Comparison of ENCODE assay signal across 22 cellular contexts in the genomic region with DNA sequence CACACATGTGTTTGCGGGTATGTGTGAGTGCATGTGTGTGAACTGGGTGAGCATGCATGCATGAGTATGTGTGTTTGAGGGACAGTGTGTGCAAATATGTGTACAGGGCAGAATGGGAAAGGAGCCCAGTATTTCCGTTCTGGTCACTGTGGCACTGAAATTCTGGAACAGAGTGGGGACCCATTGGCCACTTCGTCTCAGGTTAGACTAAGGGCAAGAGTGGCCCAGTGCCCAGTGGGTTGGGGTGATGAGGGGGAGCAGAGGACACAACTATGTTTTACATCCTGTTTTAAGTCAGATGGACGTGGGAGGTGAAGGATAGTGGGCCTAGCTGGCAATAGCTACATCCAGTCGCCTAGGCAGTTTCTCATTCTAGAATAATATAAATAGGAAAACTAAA.
DNase-seq lines count a peak whose midpoint lies in the region; ATAC-seq, FAIRE-seq and TF ChIP-seq lines count a peak whose summit lies in the region.
"Had no signal": no experiment of that assay in that cellular context is flagged by ENCODE, and none has a peak within 500 bp of the region (broad histone marks: within the 10 kb centered on the region; RNA-seq: fewer than 3 reads in every experiment).

No MANE protein-coding gene starts in this region.

- WGBS in heart left ventricle, 4 donors = 58 to 77% (median 66%) methylated on average over 5 of the region's 5 CpGs
- 73 to 74% methylated on average over 4 to 5 of the region's 5 CpGs for WGBS in gastroesophageal sphincter (ENCODE audit: low coverage in 1 of 2), 2 donors

- intact Hi-C loops in Right ventricle myocardium superior (cut with DNase I) = no loop called here
- intact Hi-C loops in heart left ventricle (cut with DNase I) = loop anchor here in 1 of 10 donors (5.0 kb wide), 1 partner anchor 40 kb away; no protein-coding TSS in a partner anchor

- H3K27ac ChIP-seq in heart left ventricle (no peak overlapping the region), gastroesophageal sphincter (no peak overlapping the region)
- H3K27ac ChIP-seq: 22Rv1, BLaER1, C4-2B had no signal

- H3K4me1 ChIP-seq in heart left ventricle (peaks cover 0 to 9% (median 0%) of the 10 kb centered on the region in 12 donors), gastroesophageal sphincter (no peaks in the 10 kb centered on the region)
- H3K4me1 ChIP-seq: BLaER1 had no signal

- H3K27me3 ChIP-seq in heart left ventricle = no peaks in the 10 kb centered on the region
- H3K27me3 ChIP-seq in bronchial epithelial cell (ENCODE audit: control insufficient read depth, insufficient read depth, low read length) = no peaks in the 10 kb centered on the region
- no peaks in the 10 kb centered on the region for H3K27me3 ChIP-seq in gastroesophageal sphincter
- H3K27me3 ChIP-seq: BLaER1 had no signal

- DNase-seq in Right ventricle myocardium superior (no peak), heart left ventricle (no peak), HTR-8/SVneo (ENCODE audit: insufficient read length, low spot score) (no peak), bronchial epithelial cell (ENCODE audit: low read depth) (no peak), islet precursor cell (no peak), frontal cortex (ENCODE audit: low spot score in 2 of 2) (no peak)
- DNase-seq: CD4-positive, CD25-positive, alpha-beta regulatory T cell; CD8-positive, alpha-beta T cell; DMS 273 treated with DMSO at 0.1 percent for 48 hours; DMS79; EL; GDM1 had no signal

- H3K9me3 ChIP-seq in heart left ventricle = no peaks in the 10 kb centered on the region
- no peaks in the 10 kb centered on the region for H3K9me3 ChIP-seq in gastroesophageal sphincter

- no peak for TF ChIP-seq EP300 in gastroesophageal sphincter (IDR thresholded peaks at IDR 0.05)

- ATAC-seq in Right ventricle myocardium superior (ENCODE audit: poor library complexity) (peak; percentile 9), heart left ventricle (no peak), gastroesophageal sphincter (no peak)
- ATAC-seq: CD8-positive, alpha-beta T cell; GM12878; GM23338; HCT116 had no signal

- H3K36me3 ChIP-seq in heart left ventricle (no peaks in the 10 kb centered on the region), bronchial epithelial cell (ENCODE audit: control insufficient read depth, insufficient read depth, low read length) (no peaks in the 10 kb centered on the region), gastroesophageal sphincter (no peaks in the 10 kb centered on the region)
- H3K36me3 ChIP-seq: BLaER1 had no signal

- TF ChIP-seq CTCF in heart left ventricle (IDR thresholded peaks at IDR 0.05) = no peak
- no peak for TF ChIP-seq CTCF in bronchial epithelial cell (IDR thresholded peaks at IDR 0.05; ENCODE audit: insufficient read depth, low read length, severe bottlenecking)
- TF ChIP-seq CTCF in gastroesophageal sphincter (IDR thresholded peaks at IDR 0.05) = no peak

- FAIRE-seq in HTR-8/SVneo (lab: Jason Lieb, UNC) (peak; percentile 90), bronchial epithelial cell (lab: Jason Lieb, UNC) (peak; percentile 62), frontal cortex (lab: Jason Lieb, UNC) (no peak)
- FAIRE-seq: A204.1, GM12878, GM18507, H54 had no signal

- H3K4me3 ChIP-seq in heart left ventricle (no peak overlapping the region), bronchial epithelial cell (ENCODE audit: low read depth, low read length) (no peak overlapping the region), gastroesophageal sphincter (no peak overlapping the region)
- H3K4me3 ChIP-seq: BLaER1, GM12878, GM23338 had no signal

- TF ChIP-seq POLR2A in heart left ventricle (IDR thresholded peaks at IDR 0.05) (no peak), gastroesophageal sphincter (IDR thresholded peaks at IDR 0.05) (no peak)
